In the genomic region with DNA sequence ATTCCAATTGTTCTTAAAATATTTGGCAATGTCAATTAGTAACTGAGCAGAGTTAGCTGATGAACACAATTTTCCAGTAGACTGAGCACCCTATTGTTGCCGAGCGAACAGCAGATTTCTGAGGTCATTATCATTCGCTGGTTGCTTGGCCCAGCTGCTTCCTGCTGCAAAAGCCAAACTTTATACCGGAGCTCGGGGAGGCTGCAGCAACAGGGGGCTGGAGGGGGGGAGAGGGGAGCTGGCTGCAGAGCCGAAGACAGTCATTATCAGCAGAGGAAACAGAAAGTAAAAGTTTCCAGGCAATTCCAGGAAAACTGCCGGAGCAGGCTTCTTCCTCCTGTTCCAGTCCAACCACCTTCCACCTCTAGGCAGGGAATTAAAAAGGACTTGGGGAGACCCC, we compare ENCODE assay signal across 1 cellular context.
TF ChIP-seq lines count a peak whose summit lies in the region.

No MANE protein-coding gene starts in this region.

TF ChIP-seq in SK-N-SH treated with all-trans-retinoic acid at 6 μM for 48 hours, 23 proteins besides CTCF, POLR2A, EP300 and RAD21 (continued from another document):
- TF ChIP-seq OSR1 (CRISPR knock-in tag; IDR thresholded peaks at IDR 0.05) (no peak), ZFP3 (CRISPR knock-in tag; IDR thresholded peaks at IDR 0.05) (no peak), RARB (CRISPR knock-in tag; IDR thresholded peaks at IDR 0.05) (no peak)
- TF ChIP-seq, protein P1, sequence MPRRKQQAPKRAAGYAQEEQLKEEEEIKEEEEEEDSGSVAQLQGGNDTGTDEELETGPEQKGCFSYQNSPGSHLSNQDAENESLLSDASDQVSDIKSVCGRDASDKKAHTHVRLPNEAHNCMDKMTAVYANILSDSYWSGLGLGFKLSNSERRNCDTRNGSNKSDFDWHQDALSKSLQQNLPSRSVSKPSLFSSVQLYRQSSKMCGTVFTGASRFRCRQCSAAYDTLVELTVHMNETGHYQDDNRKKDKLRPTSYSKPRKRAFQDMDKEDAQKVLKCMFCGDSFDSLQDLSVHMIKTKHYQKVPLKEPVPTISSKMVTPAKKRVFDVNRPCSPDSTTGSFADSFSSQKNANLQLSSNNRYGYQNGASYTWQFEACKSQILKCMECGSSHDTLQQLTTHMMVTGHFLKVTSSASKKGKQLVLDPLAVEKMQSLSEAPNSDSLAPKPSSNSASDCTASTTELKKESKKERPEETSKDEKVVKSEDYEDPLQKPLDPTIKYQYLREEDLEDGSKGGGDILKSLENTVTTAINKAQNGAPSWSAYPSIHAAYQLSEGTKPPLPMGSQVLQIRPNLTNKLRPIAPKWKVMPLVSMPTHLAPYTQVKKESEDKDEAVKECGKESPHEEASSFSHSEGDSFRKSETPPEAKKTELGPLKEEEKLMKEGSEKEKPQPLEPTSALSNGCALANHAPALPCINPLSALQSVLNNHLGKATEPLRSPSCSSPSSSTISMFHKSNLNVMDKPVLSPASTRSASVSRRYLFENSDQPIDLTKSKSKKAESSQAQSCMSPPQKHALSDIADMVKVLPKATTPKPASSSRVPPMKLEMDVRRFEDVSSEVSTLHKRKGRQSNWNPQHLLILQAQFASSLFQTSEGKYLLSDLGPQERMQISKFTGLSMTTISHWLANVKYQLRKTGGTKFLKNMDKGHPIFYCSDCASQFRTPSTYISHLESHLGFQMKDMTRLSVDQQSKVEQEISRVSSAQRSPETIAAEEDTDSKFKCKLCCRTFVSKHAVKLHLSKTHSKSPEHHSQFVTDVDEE (CRISPR knock-in tag; IDR thresholded peaks at IDR 0.05) = no peak
